ENCODE assay signal across 8 cellular contexts in the genomic region with DNA sequence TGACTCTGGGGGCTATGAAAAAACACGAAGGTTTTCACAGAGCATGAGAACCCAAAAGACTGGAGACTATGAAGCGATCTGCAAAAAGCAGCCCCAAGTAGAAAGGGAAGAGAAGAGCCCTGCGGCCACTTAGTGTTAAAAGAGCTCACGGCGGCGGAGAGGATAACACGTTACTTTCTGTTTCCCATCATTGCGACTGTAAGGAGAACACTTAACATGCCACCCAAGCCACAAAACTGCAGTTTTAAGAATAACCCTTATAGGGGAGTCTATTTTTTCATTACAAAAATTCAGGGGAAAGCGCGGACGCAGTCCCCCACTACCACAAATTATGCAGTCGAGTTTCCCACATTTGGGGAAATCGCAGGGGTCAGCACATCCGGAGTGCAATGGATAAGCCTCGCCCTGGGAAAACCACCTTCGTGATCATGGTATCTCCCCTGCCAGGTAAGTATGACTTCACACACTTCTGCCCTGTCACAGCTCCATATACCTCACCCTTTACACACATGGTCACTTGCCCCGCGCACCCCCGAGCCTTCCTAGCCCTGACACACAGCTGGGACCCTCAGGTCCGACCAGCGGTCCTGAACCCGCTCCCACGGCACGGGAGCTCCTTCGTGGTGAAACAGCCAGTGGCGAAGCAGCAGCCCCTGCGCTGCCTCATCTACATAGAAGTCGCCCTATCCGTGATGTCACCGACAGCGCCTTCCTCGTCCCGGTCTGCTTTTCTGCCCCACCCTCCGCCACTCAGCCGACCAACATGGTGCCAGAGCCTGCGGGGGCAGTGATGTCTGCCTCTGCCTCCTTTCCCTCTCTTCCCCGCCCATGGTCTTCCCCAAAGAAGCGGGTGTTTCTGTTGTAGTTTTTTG.
DNase-seq lines count a peak whose midpoint lies in the region; ATAC-seq and TF ChIP-seq lines count a peak whose summit lies in the region.
"Not testable (repeated sequence)": the region's sequence is repeated elsewhere in the genome, so short reads cannot be mapped to it uniquely, and the experiment has no call there.

No MANE protein-coding gene starts in this region.

- not testable (repeated sequence) for H3K4me1 ChIP-seq in left lung

- H3K4me3 ChIP-seq in left lung: peak overlapping the region in 1 of 2 donors; percentile 23

- ATAC-seq in GM19351 (IDR thresholded peaks at IDR 0.05; ENCODE audit: unreplicated experiment) (peak; percentile 80), HG03432 (IDR thresholded peaks at IDR 0.05; ENCODE audit: unreplicated experiment) (peak; percentile 84), left lung (peak; percentile 92)

- not testable (repeated sequence) for H3K36me3 Mint-ChIP-seq in CD14-positive monocyte

- peaks cover 13 to 28% (median 26%) of the 10 kb centered on the region in 3 donors for H3K27me3 Mint-ChIP-seq in CD14-positive monocyte (ENCODE audit: low read depth in 3 of 3)

- intact Hi-C loops in CD14-positive monocyte (cut with micrococcal nuclease); left lung (cut with DNase I): not testable (repeated sequence)

- TF ChIP-seq CTCF in CD14-positive monocyte (IDR thresholded peaks at IDR 0.05); left lung (IDR thresholded peaks at IDR 0.05): not testable (repeated sequence)

- not testable (repeated sequence) for H3K4me1 Mint-ChIP-seq in CD14-positive monocyte

- peak overlapping the region; percentile 79 to 90 for H3K4me3 Mint-ChIP-seq in CD14-positive monocyte

- peaks cover 0 to 28% of the 10 kb centered on the region in 2 donors for H3K27me3 ChIP-seq in left lung

- peak overlapping the region; percentile 81 to 94 (median 84) for H3K27ac Mint-ChIP-seq in CD14-positive monocyte

- H3K27ac ChIP-seq in left lung: peak overlapping the region in 1 of 2 donors; percentile 69

- not testable (repeated sequence) for H3K9me3 ChIP-seq in left lung

- H3K9me3 Mint-ChIP-seq in CD14-positive monocyte: not testable (repeated sequence)

- peak; percentile 72 for DNase-seq in CD14-positive monocyte (ENCODE audit: low spot score)
- peak; percentile 85 for DNase-seq in NCI-H510A treated with DMSO at 0.1 percent for 48 hours (lab: John Stamatoyannopoulos, UW)
- peak; percentile 69 for DNase-seq in activated CD4-positive, alpha-beta T cell treated with anti-CD3 and anti-CD28 coated beads for 48 hours
- peak; percentile 53 for DNase-seq in dedifferentiated amniotic fluid mesenchymal stem cell (ENCODE audit: extremely low spot score)
- peak in 1 of 2 donors; percentile 42 for DNase-seq in left lung
- peak; percentile 24 for DNase-seq in stimulated activated CD4-positive, alpha-beta T cell treated with anti-CD3 and anti-CD28 coated beads, Interleukin-2, amount 100 ng/mL, for 4 hours (ENCODE audit: low read depth)

- not testable (repeated sequence) for H3K36me3 ChIP-seq in left lung
